Comparison of ENCODE assay signal across 9 cellular contexts in the genomic region with DNA sequence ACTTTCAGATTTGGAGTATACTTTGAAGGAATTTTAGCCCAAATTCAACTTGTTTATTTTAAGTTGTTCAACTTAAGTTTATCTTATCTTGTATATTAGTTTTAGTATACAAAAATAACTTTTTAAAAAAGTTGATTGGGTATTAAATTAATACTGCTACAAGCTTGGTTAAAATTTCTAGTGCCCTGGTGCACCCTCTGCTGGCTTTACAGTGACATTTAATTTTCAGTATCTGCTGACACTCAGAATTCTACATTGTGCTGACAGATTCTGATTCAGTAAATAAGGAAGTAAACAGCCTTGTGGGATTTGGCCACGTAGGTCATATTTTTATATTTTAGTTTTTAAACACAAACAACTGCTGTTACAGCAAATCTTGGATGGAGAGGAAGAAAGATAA. TPM values are rescaled to one million over a fixed set of nuclear protein-coding genes. Genes with fewer than 3 reads are reported as not detected.
DNase-seq lines count a peak whose midpoint lies in the region; ATAC-seq, FAIRE-seq and TF ChIP-seq lines count a peak whose summit lies in the region.
"Had no signal": no experiment of that assay in that cellular context is flagged by ENCODE, and none has a peak within 500 bp of the region (broad histone marks: within the 10 kb centered on the region; RNA-seq: fewer than 3 reads in every experiment).

No MANE protein-coding gene starts in this region.

- no peaks in the 10 kb centered on the region for H4K20me1 ChIP-seq in HepG2 (ENCODE audit: insufficient read depth, low read length)

- no peak overlapping the region for H3K9ac ChIP-seq in HepG2 (ENCODE audit: insufficient read depth, low read depth, low read length)

- WGBS in HepG2 (ENCODE audit: low lambda C conversion rate): 8% methylated on average over 1 of the region's 1 CpG

- H3K9me3 ChIP-seq in HepG2 (ENCODE audit: low read length): no peaks in the 10 kb centered on the region
- H3K9me3 ChIP-seq: SJSA1 had no signal

- no peak overlapping the region for H3K27ac ChIP-seq in HepG2 (ENCODE audit: extremely low read length, insufficient read depth, low read length)
- H3K27ac ChIP-seq: SJSA1 had no signal

- H3K4me2 ChIP-seq in HepG2 (ENCODE audit: low read depth, low read length): peak overlapping the region; percentile 67

- intact Hi-C loops in HepG2 (cut with micrococcal nuclease; ENCODE audit: unreplicated experiment): loop anchor here (1.0 kb wide), 2 partner anchors 81 to 411 kb away; no protein-coding TSS in a partner anchor

- no peak overlapping the region for H2AFZ ChIP-seq in HepG2 (ENCODE audit: low read length)

- no peak for TF ChIP-seq POLR2A in HepG2 (IDR thresholded peaks at IDR 0.05; ENCODE audit: insufficient read depth in 1 of 2, low read depth in 2 of 2, low read length in 2 of 2)

- ATAC-seq in HepG2: no peak
- no peak for ATAC-seq in HG03175 (IDR thresholded peaks at IDR 0.05; ENCODE audit: unreplicated experiment)
- no peak for ATAC-seq in HG02970 (IDR thresholded peaks at IDR 0.05; ENCODE audit: low FRiP score, unreplicated experiment)
- ATAC-seq in HG03045 (IDR thresholded peaks at IDR 0.05; ENCODE audit: unreplicated experiment): no peak

- BruUV-seq in HepG2 (replicated peaks; lab: Mats Ljungman, UMichigan): no TSS peak

- POLR2A ChIA-PET in HepG2 (lab: Yijun Ruan, JAX): interaction anchor here (1.7 to 2.4 kb wide), 2 partner anchors 63 to 80 kb away, joined by 8 to 9 read pairs; no protein-coding TSS in a partner anchor

- peak; percentile 22; the same call in 1 of the 2 replicates for TF ChIP-seq RAD21 in HepG2 (CRISPR knock-in tag; IDR thresholded peaks at IDR 0.05)

- TF ChIP-seq CTCF in HepG2 (CRISPR knock-in tag; IDR thresholded peaks at IDR 0.05): peak; percentile 45

- CTCF ChIA-PET in HepG2 (lab: Yijun Ruan, JAX; ENCODE audit: low intra/inter-chr PET ratio, low total read pairs): interaction anchor here (1.1 to 3.0 kb wide), 2 partner anchors 80 to 83 kb away, joined by 3 to 19 read pairs; no protein-coding TSS in a partner anchor

- H3K36me3 ChIP-seq in HepG2 (replicated peaks in 1 of 2; ENCODE audit: control insufficient read depth in 1 of 2, insufficient read depth in 2 of 2, low read length in 2 of 2): no peaks in the 10 kb centered on the region
- H3K36me3 ChIP-seq: SJSA1 had no signal

- no peak for FAIRE-seq in HepG2 (lab: Jason Lieb, UNC)

- in situ Hi-C loops in HepG2 (cut with HindIII; ENCODE audit: extremely low pct_ligation_motif_present, low pct_unique_long_range_greater_than_20kb): loop anchor here (5.0 kb wide), 1 partner anchor 82 kb away; no protein-coding TSS in a partner anchor

- H3K27me3 ChIP-seq in HepG2 (ENCODE audit: control insufficient read depth in 1 of 2, insufficient read depth in 2 of 2, low read length in 2 of 2): no peaks in the 10 kb centered on the region

- no peak overlapping the region; a peak in 3 of 6 replicates for H3K4me3 ChIP-seq in HepG2 (replicated peaks in 1 of 3; ENCODE audit: insufficient read depth in 1 of 3, low read depth in 2 of 3, low read length in 3 of 3)
- H3K4me3 ChIP-seq: SJSA1 had no signal

- peaks cover 45% of the 10 kb centered on the region for H3K4me1 ChIP-seq in HepG2 (ENCODE audit: insufficient read depth, low read length)
- H3K4me1 ChIP-seq: SJSA1 had no signal

- DNase-seq in DMS 273 (lab: John Stamatoyannopoulos, UW; ENCODE audit: unreplicated experiment): peak; percentile 60
- no peak for DNase-seq in DMS 273 treated with DMSO at 0.1 percent for 48 hours (lab: John Stamatoyannopoulos, UW)
- peak; percentile 14 for DNase-seq in M059J (ENCODE audit: low read depth)
- DNase-seq in amniotic epithelial cell (ENCODE audit: low read depth): peak; percentile 9
- peak; percentile 19 for DNase-seq in HepG2 (ENCODE audit: low spot score)

- TF ChIP-seq EP300 in HepG2 (IDR thresholded peaks at IDR 0.05; ENCODE audit: low read depth in 2 of 2, low read length in 2 of 2) (no peak), HepG2 (CRISPR knock-in tag; IDR thresholded peaks at IDR 0.05; ENCODE audit: borderline replicate concordance) (no peak)

- peaks cover 29% of the 10 kb centered on the region for H3K79me2 ChIP-seq in HepG2 (ENCODE audit: insufficient read depth, low read length)

TF ChIP-seq in HepG2, 621 proteins besides CTCF, POLR2A, EP300 and RAD21:
- peak; percentile 50 for TF ChIP-seq STAG1 (CRISPR knock-in tag; IDR thresholded peaks at IDR 0.05)
- TF ChIP-seq MAFF (IDR thresholded peaks at IDR 0.05; ENCODE audit: low read depth, low read length): peak; percentile 83
- TF ChIP-seq SMC3 (IDR thresholded peaks at IDR 0.05; ENCODE audit: low read length): peak; percentile 68
- TF ChIP-seq ZNF569 (CRISPR knock-in tag; IDR thresholded peaks at IDR 0.05; ENCODE audit: borderline replicate concordance): no peak
- TF ChIP-seq, protein P1, sequence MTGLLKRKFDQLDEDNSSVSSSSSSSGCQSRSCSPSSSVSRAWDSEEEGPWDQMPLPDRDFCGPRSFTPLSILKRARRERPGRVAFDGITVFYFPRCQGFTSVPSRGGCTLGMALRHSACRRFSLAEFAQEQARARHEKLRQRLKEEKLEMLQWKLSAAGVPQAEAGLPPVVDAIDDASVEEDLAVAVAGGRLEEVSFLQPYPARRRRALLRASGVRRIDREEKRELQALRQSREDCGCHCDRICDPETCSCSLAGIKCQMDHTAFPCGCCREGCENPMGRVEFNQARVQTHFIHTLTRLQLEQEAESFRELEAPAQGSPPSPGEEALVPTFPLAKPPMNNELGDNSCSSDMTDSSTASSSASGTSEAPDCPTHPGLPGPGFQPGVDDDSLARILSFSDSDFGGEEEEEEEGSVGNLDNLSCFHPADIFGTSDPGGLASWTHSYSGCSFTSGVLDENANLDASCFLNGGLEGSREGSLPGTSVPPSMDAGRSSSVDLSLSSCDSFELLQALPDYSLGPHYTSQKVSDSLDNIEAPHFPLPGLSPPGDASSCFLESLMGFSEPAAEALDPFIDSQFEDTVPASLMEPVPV (CRISPR knock-in tag; IDR thresholded peaks at IDR 0.05): no peak
- no peak for TF ChIP-seq HIVEP1 (CRISPR knock-in tag; IDR thresholded peaks at IDR 0.05)
- TF ChIP-seq MAFK (conservative IDR thresholded peaks at IDR 0.05 in 1 of 2, IDR thresholded peaks at IDR 0.05 in 1 of 2; ENCODE audit: low read length in 2 of 2): peak; percentile 81 to 87
TF ChIP-seq in HepG2: peak in this region for 4.

RNA-seq across cellular contexts. Expression of a gene that starts 2.9 kb away (rescaled TPM):
- total RNA-seq in M059J (2014; rRNA removed; shearing (Covaris generic)): 0.30 TPM in 1 of 2 replicates, not detected in the other
- total RNA-seq in HepG2 (2016; rRNA removed; fragmentation: Illumina TruSeq; extraction: Trizol): 6.4 and 8.8 TPM in 2 replicates
- 1.6 and 1.9 TPM in 2 replicates for total RNA-seq in HepG2 (2016; cell fraction: cytosol; rRNA removed; fragmentation: Illumina TruSeq; extraction: Trizol; ENCODE audit: low read depth)
- 5.4 and 9.3 TPM in 2 replicates for total RNA-seq in HepG2 (2016; cell fraction: insoluble cytoplasmic fraction; rRNA removed; fragmentation: Illumina TruSeq; extraction: Trizol)
- total RNA-seq in HepG2 (2016; cell fraction: membrane; rRNA removed; fragmentation: Illumina TruSeq; extraction: Trizol): 4.2 and 5.0 TPM in 2 replicates
- 22.2 and 23.4 TPM in 2 replicates for total RNA-seq in HepG2 (2016; cell fraction: nucleus; rRNA removed; fragmentation: Illumina TruSeq; extraction: Trizol)
- 10.7 and 11.2 TPM in 2 replicates for polyA plus RNA-seq in HepG2 (2011; rRNA removed)
- 9.2 and 10.5 TPM in 2 replicates for polyA plus RNA-seq in HepG2 (2011; cell fraction: cytosol; rRNA removed)
- polyA plus RNA-seq in HepG2 (2011; cell fraction: nucleus; rRNA removed): 13.5 and 13.9 TPM in 2 replicates
- polyA plus RNA-seq in HepG2 (2012): 5.6 and 8.4 TPM in 2 replicates
- 1.1 and 2.0 TPM in 2 replicates for polyA plus RNA-seq in HepG2 (2016; cell fraction: cytosol; fragmentation: Illumina TruSeq; extraction: Trizol; ENCODE audit: low read depth)
- polyA plus RNA-seq in HepG2 (2016; cell fraction: insoluble cytoplasmic fraction; fragmentation: Illumina TruSeq; extraction: Trizol; ENCODE audit: low read depth): 5.6 and 5.9 TPM in 2 replicates
- 2.6 and 2.9 TPM in 2 replicates for polyA plus RNA-seq in HepG2 (2016; cell fraction: membrane; fragmentation: Illumina TruSeq; extraction: Trizol; ENCODE audit: low read depth)
- 17.2 and 17.3 TPM in 2 replicates for polyA plus RNA-seq in HepG2 (2016; cell fraction: nucleus; fragmentation: Illumina TruSeq; extraction: Trizol; ENCODE audit: insufficient read depth, low read depth)
- polyA minus RNA-seq in HepG2 (2011; rRNA and poly(A)+ RNA removed; ENCODE audit: low replicate concordance): 25.3 TPM in 1 of 2 replicates, not detected in the other
- polyA minus RNA-seq in HepG2 (2011; cell fraction: cytosol; rRNA and poly(A)+ RNA removed): 8.9 and 12.0 TPM in 2 replicates
- polyA minus RNA-seq in HepG2 (2011; cell fraction: nucleus; rRNA and poly(A)+ RNA removed): 24.9 and 37.6 TPM in 2 replicates
- total RNA-seq: SJSA1 had no signal
